ENCODE assay signal across 12 cellular contexts in genomic region chr5:175814676-175815075, GRCh38. TPM values are rescaled to one million over a fixed set of nuclear protein-coding genes. Genes with fewer than 3 reads are reported as not detected.
A peak's percentile ranks its signal among the peaks of the same experiment; 100 is the strongest.
DNase-seq lines count a peak whose midpoint lies in the region; ATAC-seq and TF ChIP-seq lines count a peak whose summit lies in the region.
"Had no signal": no experiment of that assay in that cellular context is flagged by ENCODE, and none has a peak within 500 bp of the region (broad histone marks: within the 10 kb centered on the region; RNA-seq: fewer than 3 reads in every experiment).

No MANE protein-coding gene starts in this region.

- no peak overlapping the region for H3K27ac Mint-ChIP-seq in activated CD8-positive, alpha-beta T cell treated with anti-CD3 and anti-CD28 coated beads for 36 hours
- H3K27ac Mint-ChIP-seq: WTC11 had no signal

- intact Hi-C loops in PC-9 (cut with micrococcal nuclease; ENCODE audit: unreplicated experiment) = no loop called here
- intact Hi-C loops in dorsolateral prefrontal cortex (cut with DNase I) = no loop called here
- intact Hi-C loops in activated CD8-positive, alpha-beta T cell treated with anti-CD3 and anti-CD28 coated beads for 36 hours (cut with micrococcal nuclease) = no loop called here

- no peaks in the 10 kb centered on the region for H3K9me2 ChIP-seq in PC-9 (ENCODE audit: insufficient read depth)

- H3K4me2 ChIP-seq in PC-9 = peak overlapping the region; percentile 56

- H3K4me3 ChIP-seq in PC-9 (no peak overlapping the region), dorsolateral prefrontal cortex (peak overlapping the region in 1 of 59 donors; percentile 3)

- peaks cover 43% of the 10 kb centered on the region for H3K4me1 ChIP-seq in PC-9 (replicated peaks; ENCODE audit: insufficient read depth)

- TF ChIP-seq CTCF in PC-9 (conservative IDR thresholded peaks at IDR 0.05) (no peak), dorsolateral prefrontal cortex (IDR thresholded peaks at IDR 0.05 in 54 of 56, conservative IDR thresholded peaks at IDR 0.05 in 2 of 56; ENCODE audit: low read depth in 1 of 56, partially characterized antibody in 56 of 56) (no peak)
- TF ChIP-seq CTCF in activated CD8-positive, alpha-beta T cell treated with anti-CD3 and anti-CD28 coated beads for 36 hours (IDR thresholded peaks at IDR 0.05) = no peak

- CTCF ChIA-PET in PC-9 (lab: Charles Lee) = no interaction called here
- CTCF ChIA-PET in activated CD8-positive, alpha-beta T cell treated with anti-CD3 and anti-CD28 coated beads for 36 hours (lab: Charles Lee) = interaction anchor here (1.3 kb wide), 1 partner anchor 85 kb away, joined by 3 read pairs; no protein-coding TSS in a partner anchor

- peak; percentile 95 for DNase-seq in GM03348 (ENCODE audit: low spot score)
- peak; percentile 71 to 81 for DNase-seq in PC-9
- DNase-seq in dorsolateral prefrontal cortex = peak; percentile 38 to 90 (median 73)
- DNase-seq in retina = peak; percentile 37
- DNase-seq in stimulated activated CD4-positive, alpha-beta T cell treated with anti-CD3 and anti-CD28 coated beads, Interleukin-4, amount 100 ng/mL, for 1 hour = no peak
- DNase-seq in activated CD8-positive, alpha-beta T cell treated with anti-CD3 and anti-CD28 coated beads for 36 hours = no peak
- DNase-seq: activated effector memory CD4-positive, alpha-beta T cell treated with anti-CD3 and anti-CD28 coated beads, Interleukin-2, amount 50 U/mL, for 16 hours; kidney glomerular epithelial cell; MV-4-11 had no signal

- H3K79me2 ChIP-seq in PC-9 (ENCODE audit: low read depth) = no peaks in the 10 kb centered on the region

- H3K27ac ChIP-seq in PC-9 (peak overlapping the region; percentile 88), dorsolateral prefrontal cortex (peak overlapping the region in 7 of 59 donors; percentile 3 to 54 (median 17))

- H3K4me1 Mint-ChIP-seq in activated CD8-positive, alpha-beta T cell treated with anti-CD3 and anti-CD28 coated beads for 36 hours (ENCODE audit: low read depth) = no peaks in the 10 kb centered on the region

- no peaks in the 10 kb centered on the region for H3K9me3 ChIP-seq in PC-9 (ENCODE audit: insufficient read depth, low read depth)

- no peaks in the 10 kb centered on the region for H4K20me1 ChIP-seq in PC-9 (ENCODE audit: insufficient read depth)

- H3K9me3 Mint-ChIP-seq in activated CD8-positive, alpha-beta T cell treated with anti-CD3 and anti-CD28 coated beads for 36 hours = no peaks in the 10 kb centered on the region
- H3K9me3 Mint-ChIP-seq: WTC11 had no signal

- TF ChIP-seq POLR2A in GM18505 (IDR thresholded peaks at IDR 0.05; ENCODE audit: borderline replicate concordance, extremely low read depth, insufficient read depth, insufficient read length) = no peak

- H3K36me3 ChIP-seq in PC-9 (ENCODE audit: low read depth) = no peaks in the 10 kb centered on the region

- POLR2A ChIA-PET in PC-9 (lab: Charles Lee; ENCODE audit: unreplicated experiment) = no interaction called here
- POLR2A ChIA-PET in activated CD8-positive, alpha-beta T cell treated with anti-CD3 and anti-CD28 coated beads for 36 hours (lab: Charles Lee) = no interaction called here

- H3K4me3 Mint-ChIP-seq in activated CD8-positive, alpha-beta T cell treated with anti-CD3 and anti-CD28 coated beads for 36 hours = no peak overlapping the region
- H3K4me3 Mint-ChIP-seq: WTC11 had no signal

- H3F3A ChIP-seq in PC-9 (ENCODE audit: insufficient read depth, low read depth) = peaks cover 31% of the 10 kb centered on the region

- BruUV-seq in PC-9 (replicated peaks; lab: Mats Ljungman, UMichigan) = no TSS peak

- peaks cover 13% of the 10 kb centered on the region for H3K27me3 Mint-ChIP-seq in activated CD8-positive, alpha-beta T cell treated with anti-CD3 and anti-CD28 coated beads for 36 hours

- H3K27me3 ChIP-seq in PC-9 (ENCODE audit: insufficient read depth, low read depth) (no peaks in the 10 kb centered on the region), dorsolateral prefrontal cortex (peaks cover 0 to 8% (median 0%) of the 10 kb centered on the region in 45 donors)

- ATAC-seq in GM18505 (IDR thresholded peaks at IDR 0.05; ENCODE audit: unreplicated experiment) = no peak
- no peak for ATAC-seq in GM21737 (IDR thresholded peaks at IDR 0.05; ENCODE audit: unreplicated experiment)
- ATAC-seq in activated CD8-positive, alpha-beta T cell treated with anti-CD3 and anti-CD28 coated beads for 36 hours = no peak
- ATAC-seq: WTC11 had no signal

- H3K36me3 Mint-ChIP-seq in activated CD8-positive, alpha-beta T cell treated with anti-CD3 and anti-CD28 coated beads for 36 hours (ENCODE audit: low read depth) = no peaks in the 10 kb centered on the region
- H3K36me3 Mint-ChIP-seq: WTC11 had no signal

- H2AFZ ChIP-seq in PC-9 = peak overlapping the region; percentile 41; the same call in 1 of the 2 replicates

RNA-seq across cellular contexts. Expression of gene CPLX2, which starts 56.7 kb away (rescaled TPM):
- total RNA-seq in PC-9 (2021) (not detected in 2 replicates), dorsolateral prefrontal cortex (100 to 1,000 TPM; 142 to 692 (median 488) TPM)
- not detected for total RNA-seq in activated CD8-positive, alpha-beta T cell treated with anti-CD3 and anti-CD28 coated beads for 36 hours

Comparison
In these comparisons a context has a peak if more than half of its experiments do, and no peak if none do; other contexts are left out.
1. DNase-seq: peak in GM03348 (single experiment), PC-9 (2 of 2), dorsolateral prefrontal cortex (10 of 10) and retina (single experiment); none in stimulated activated CD4-positive, alpha-beta T cell treated with anti-CD3 and anti-CD28 coated beads, Interleukin-4, amount 100 ng/mL, for 1 hour (single experiment) and activated CD8-positive, alpha-beta T cell treated with anti-CD3 and anti-CD28 coated beads for 36 hours (single experiment).
2. RNA of gene CPLX2, which starts 56.7 kb away (total RNA-seq): 142 to 692 TPM in dorsolateral prefrontal cortex; not detected in PC-9 and not detected in activated CD8-positive, alpha-beta T cell treated with anti-CD3 and anti-CD28 coated beads for 36 hours; every median in the first group is over 100 times any median in the second.